ENCODE assay signal across 20 cellular contexts in genomic region chr14:88078525-88078924, GRCh38.
"Had no signal": no experiment of that assay in that cellular context is flagged by ENCODE, and none has a peak within 500 bp of the region (broad histone marks: within the 10 kb centered on the region; RNA-seq: fewer than 3 reads in every experiment).

No MANE protein-coding gene starts in this region.

- H3K27ac ChIP-seq: coronary artery, esophagus muscularis mucosa, lower lobe of right lung, prostate gland, tibial nerve, vagina had no signal

- H3K4me3 Mint-ChIP-seq: activated CD4-positive, alpha-beta T cell treated with anti-CD3 and anti-CD28 coated beads, Interleukin-2, amount 10 ng/mL, durations not matched to agents 7 days and 5 days; activated naive CD8-positive, alpha-beta T cell treated with anti-CD3 and anti-CD28 coated beads for 36 hours; brain; mesothelial cell of epicardium; nephron progenitor cell had no signal

- H3K4me1 Mint-ChIP-seq: activated CD4-positive, alpha-beta T cell treated with anti-CD3 and anti-CD28 coated beads, Interleukin-2, amount 10 ng/mL, durations not matched to agents 7 days and 5 days; activated naive CD8-positive, alpha-beta T cell treated with anti-CD3 and anti-CD28 coated beads for 36 hours; brain; mesothelial cell of epicardium; nephron progenitor cell had no signal

- H3K9me3 Mint-ChIP-seq: activated naive CD8-positive, alpha-beta T cell treated with anti-CD3 and anti-CD28 coated beads for 36 hours; mesothelial cell of epicardium; nephron progenitor cell had no signal

- H3K27ac Mint-ChIP-seq: activated CD4-positive, alpha-beta T cell treated with anti-CD3 and anti-CD28 coated beads, Interleukin-2, amount 10 ng/mL, durations not matched to agents 7 days and 5 days; activated naive CD8-positive, alpha-beta T cell treated with anti-CD3 and anti-CD28 coated beads for 36 hours; brain; mesothelial cell of epicardium; nephron progenitor cell had no signal

- H3K27me3 ChIP-seq: esophagus muscularis mucosa, tibial nerve, vagina had no signal

- H3K9me3 ChIP-seq: esophagus muscularis mucosa, lower lobe of right lung, prostate gland, vagina had no signal

- H3K36me3 Mint-ChIP-seq: activated naive CD8-positive, alpha-beta T cell treated with anti-CD3 and anti-CD28 coated beads for 36 hours; brain; mesothelial cell of epicardium had no signal

- H3K27me3 Mint-ChIP-seq: activated CD4-positive, alpha-beta T cell treated with anti-CD3 and anti-CD28 coated beads, Interleukin-2, amount 10 ng/mL, durations not matched to agents 7 days and 5 days; activated naive CD8-positive, alpha-beta T cell treated with anti-CD3 and anti-CD28 coated beads for 36 hours had no signal

- DNase-seq: activated CD4-positive, alpha-beta T cell treated with anti-CD3 and anti-CD28 coated beads, Interleukin-2, amount 10 ng/mL, durations not matched to agents 7 days and 5 days; activated CD8-positive, alpha-beta memory T cell treated with anti-CD3 and anti-CD28 coated beads for 24 hours; activated naive CD8-positive, alpha-beta T cell treated with anti-CD3 and anti-CD28 coated beads for 36 hours; central memory CD4-positive, alpha-beta T cell; hypothalamus; left cardiac atrium; lower lobe of right lung; nephron progenitor cell; right cardiac atrium; small intestine; stimulated activated CD4-positive, alpha-beta T cell treated with anti-CD3 and anti-CD28 coated beads, Interleukin-4, amount 100 ng/mL, for 24 hours; stimulated activated naive CD4-positive, alpha-beta T cell treated with Interleukin-2 at 50 U/mL for 16 hours; substantia nigra had no signal

- H3K36me3 ChIP-seq: esophagus muscularis mucosa, lower lobe of right lung, prostate gland, tibial nerve, vagina had no signal

- H3K4me1 ChIP-seq: esophagus muscularis mucosa, lower lobe of right lung, prostate gland, tibial nerve, vagina had no signal

- H3K4me3 ChIP-seq: coronary artery, esophagus muscularis mucosa, lower lobe of right lung, prostate gland, tibial nerve, vagina had no signal
